In the genomic region with DNA sequence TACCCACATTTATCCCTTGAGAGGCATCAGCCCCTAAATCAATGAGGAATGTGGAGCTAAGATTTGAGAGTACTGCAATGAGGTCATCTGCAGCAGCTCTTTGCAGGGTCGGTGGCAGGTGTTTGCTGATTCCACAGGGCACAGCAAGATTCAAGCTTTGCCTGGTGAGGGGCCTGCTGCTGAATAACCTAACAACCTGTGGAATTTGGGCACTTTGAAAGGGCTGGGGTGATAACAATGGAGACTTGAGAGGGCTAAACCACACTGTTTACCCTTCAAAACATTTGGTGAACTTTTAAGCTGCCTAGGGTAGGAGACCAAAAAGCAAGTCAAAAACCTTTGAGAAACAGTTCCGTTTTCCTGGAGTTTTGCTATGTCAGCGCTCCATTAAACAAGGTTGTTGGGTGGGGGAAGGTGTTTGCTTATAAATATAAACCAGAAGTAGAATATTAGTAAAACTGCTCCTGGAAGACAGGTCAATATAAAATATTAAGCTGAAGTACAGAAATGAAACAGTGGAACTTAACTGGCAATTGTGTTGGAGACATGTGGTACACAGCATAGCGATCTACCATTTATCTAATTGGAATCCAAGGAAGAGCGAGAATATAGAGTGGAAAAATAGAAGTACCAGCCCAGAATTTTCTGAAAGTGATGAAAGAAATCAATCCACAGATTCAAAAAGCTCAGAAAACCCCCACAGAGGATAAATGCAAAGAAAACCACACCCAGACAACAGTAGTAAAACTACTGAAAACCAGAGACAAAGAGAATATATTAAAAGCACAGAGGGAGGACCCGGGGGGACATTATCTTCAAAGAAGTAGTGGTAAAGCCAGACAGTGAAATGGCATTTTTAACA, we compare ENCODE assay signal across 1 cellular context.
TF ChIP-seq lines count a peak whose summit lies in the region.

No MANE protein-coding gene starts in this region.

TF ChIP-seq in GM23338, 12 proteins besides CTCF, POLR2A, EP300 and RAD21:
- no peak for TF ChIP-seq ZNF331 (CRISPR knock-in tag; IDR thresholded peaks at IDR 0.05; ENCODE audit: low read depth)
- TF ChIP-seq POLR2AphosphoS5 (IDR thresholded peaks at IDR 0.05; ENCODE audit: low read depth), result no peak
- no peak for TF ChIP-seq EZH2 (IDR thresholded peaks at IDR 0.05; ENCODE audit: low read depth, unreplicated experiment)
- no peak for TF ChIP-seq JUNB (IDR thresholded peaks at IDR 0.05; ENCODE audit: unreplicated experiment)
- TF ChIP-seq ZNF114 (CRISPR knock-in tag; IDR thresholded peaks at IDR 0.05), result no peak
- no peak for TF ChIP-seq NANOG (IDR thresholded peaks at IDR 0.05; ENCODE audit: borderline replicate concordance)
- TF ChIP-seq, protein P1, sequence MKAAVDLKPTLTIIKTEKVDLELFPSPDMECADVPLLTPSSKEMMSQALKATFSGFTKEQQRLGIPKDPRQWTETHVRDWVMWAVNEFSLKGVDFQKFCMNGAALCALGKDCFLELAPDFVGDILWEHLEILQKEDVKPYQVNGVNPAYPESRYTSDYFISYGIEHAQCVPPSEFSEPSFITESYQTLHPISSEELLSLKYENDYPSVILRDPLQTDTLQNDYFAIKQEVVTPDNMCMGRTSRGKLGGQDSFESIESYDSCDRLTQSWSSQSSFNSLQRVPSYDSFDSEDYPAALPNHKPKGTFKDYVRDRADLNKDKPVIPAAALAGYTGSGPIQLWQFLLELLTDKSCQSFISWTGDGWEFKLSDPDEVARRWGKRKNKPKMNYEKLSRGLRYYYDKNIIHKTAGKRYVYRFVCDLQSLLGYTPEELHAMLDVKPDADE (IDR thresholded peaks at IDR 0.05), result no peak
- TF ChIP-seq, protein P2, sequence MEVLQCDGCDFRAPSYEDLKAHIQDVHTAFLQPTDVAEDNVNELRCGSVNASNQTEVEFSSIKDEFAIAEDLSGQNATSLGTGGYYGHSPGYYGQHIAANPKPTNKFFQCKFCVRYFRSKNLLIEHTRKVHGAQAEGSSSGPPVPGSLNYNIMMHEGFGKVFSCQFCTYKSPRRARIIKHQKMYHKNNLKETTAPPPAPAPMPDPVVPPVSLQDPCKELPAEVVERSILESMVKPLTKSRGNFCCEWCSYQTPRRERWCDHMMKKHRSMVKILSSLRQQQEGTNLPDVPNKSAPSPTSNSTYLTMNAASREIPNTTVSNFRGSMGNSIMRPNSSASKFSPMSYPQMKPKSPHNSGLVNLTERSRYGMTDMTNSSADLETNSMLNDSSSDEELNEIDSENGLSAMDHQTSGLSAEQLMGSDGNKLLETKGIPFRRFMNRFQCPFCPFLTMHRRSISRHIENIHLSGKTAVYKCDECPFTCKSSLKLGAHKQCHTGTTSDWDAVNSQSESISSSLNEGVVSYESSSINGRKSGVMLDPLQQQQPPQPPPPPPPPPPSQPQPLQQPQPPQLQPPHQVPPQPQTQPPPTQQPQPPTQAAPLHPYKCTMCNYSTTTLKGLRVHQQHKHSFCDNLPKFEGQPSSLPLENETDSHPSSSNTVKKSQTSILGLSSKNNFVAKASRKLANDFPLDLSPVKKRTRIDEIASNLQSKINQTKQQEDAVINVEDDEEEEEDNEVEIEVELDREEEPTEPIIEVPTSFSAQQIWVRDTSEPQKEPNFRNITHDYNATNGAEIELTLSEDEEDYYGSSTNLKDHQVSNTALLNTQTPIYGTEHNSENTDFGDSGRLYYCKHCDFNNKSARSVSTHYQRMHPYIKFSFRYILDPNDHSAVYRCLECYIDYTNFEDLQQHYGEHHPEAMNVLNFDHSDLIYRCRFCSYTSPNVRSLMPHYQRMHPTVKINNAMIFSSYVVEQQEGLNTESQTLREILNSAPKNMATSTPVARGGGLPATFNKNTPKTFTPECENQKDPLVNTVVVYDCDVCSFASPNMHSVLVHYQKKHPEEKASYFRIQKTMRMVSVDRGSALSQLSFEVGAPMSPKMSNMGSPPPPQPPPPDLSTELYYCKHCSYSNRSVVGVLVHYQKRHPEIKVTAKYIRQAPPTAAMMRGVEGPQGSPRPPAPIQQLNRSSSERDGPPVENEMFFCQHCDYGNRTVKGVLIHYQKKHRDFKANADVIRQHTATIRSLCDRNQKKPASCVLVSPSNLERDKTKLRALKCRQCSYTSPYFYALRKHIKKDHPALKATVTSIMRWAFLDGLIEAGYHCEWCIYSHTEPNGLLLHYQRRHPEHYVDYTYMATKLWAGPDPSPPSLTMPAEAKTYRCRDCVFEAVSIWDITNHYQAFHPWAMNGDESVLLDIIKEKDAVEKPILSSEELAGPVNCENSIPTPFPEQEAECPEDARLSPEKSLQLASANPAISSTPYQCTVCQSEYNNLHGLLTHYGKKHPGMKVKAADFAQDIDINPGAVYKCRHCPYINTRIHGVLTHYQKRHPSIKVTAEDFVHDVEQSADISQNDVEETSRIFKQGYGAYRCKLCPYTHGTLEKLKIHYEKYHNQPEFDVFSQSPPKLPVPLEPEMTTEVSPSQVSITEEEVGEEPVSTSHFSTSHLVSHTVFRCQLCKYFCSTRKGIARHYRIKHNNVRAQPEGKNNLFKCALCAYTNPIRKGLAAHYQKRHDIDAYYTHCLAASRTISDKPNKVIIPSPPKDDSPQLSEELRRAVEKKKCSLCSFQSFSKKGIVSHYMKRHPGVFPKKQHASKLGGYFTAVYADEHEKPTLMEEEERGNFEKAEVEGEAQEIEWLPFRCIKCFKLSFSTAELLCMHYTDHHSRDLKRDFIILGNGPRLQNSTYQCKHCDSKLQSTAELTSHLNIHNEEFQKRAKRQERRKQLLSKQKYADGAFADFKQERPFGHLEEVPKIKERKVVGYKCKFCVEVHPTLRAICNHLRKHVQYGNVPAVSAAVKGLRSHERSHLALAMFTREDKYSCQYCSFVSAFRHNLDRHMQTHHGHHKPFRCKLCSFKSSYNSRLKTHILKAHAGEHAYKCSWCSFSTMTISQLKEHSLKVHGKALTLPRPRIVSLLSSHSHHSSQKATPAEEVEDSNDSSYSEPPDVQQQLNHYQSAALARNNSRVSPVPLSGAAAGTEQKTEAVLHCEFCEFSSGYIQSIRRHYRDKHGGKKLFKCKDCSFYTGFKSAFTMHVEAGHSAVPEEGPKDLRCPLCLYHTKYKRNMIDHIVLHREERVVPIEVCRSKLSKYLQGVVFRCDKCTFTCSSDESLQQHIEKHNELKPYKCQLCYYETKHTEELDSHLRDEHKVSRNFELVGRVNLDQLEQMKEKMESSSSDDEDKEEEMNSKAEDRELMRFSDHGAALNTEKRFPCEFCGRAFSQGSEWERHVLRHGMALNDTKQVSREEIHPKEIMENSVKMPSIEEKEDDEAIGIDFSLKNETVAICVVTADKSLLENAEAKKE (CRISPR knock-in tag; IDR thresholded peaks at IDR 0.05), result no peak
- TF ChIP-seq, protein P3, sequence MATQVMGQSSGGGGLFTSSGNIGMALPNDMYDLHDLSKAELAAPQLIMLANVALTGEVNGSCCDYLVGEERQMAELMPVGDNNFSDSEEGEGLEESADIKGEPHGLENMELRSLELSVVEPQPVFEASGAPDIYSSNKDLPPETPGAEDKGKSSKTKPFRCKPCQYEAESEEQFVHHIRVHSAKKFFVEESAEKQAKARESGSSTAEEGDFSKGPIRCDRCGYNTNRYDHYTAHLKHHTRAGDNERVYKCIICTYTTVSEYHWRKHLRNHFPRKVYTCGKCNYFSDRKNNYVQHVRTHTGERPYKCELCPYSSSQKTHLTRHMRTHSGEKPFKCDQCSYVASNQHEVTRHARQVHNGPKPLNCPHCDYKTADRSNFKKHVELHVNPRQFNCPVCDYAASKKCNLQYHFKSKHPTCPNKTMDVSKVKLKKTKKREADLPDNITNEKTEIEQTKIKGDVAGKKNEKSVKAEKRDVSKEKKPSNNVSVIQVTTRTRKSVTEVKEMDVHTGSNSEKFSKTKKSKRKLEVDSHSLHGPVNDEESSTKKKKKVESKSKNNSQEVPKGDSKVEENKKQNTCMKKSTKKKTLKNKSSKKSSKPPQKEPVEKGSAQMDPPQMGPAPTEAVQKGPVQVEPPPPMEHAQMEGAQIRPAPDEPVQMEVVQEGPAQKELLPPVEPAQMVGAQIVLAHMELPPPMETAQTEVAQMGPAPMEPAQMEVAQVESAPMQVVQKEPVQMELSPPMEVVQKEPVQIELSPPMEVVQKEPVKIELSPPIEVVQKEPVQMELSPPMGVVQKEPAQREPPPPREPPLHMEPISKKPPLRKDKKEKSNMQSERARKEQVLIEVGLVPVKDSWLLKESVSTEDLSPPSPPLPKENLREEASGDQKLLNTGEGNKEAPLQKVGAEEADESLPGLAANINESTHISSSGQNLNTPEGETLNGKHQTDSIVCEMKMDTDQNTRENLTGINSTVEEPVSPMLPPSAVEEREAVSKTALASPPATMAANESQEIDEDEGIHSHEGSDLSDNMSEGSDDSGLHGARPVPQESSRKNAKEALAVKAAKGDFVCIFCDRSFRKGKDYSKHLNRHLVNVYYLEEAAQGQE (IDR thresholded peaks at IDR 0.05; ENCODE audit: unreplicated experiment), result no peak
- TF ChIP-seq STAT1 (IDR thresholded peaks at IDR 0.05; ENCODE audit: unreplicated experiment), result no peak
- no peak for TF ChIP-seq EZH2phosphoT487 (IDR thresholded peaks at IDR 0.05; ENCODE audit: unreplicated experiment)
- TF ChIP-seq CREB1 (CRISPR knock-in tag; IDR thresholded peaks at IDR 0.05; ENCODE audit: low read depth), result no peak
